7 cellular contexts compared by ENCODE assay signal in the genomic region with DNA sequence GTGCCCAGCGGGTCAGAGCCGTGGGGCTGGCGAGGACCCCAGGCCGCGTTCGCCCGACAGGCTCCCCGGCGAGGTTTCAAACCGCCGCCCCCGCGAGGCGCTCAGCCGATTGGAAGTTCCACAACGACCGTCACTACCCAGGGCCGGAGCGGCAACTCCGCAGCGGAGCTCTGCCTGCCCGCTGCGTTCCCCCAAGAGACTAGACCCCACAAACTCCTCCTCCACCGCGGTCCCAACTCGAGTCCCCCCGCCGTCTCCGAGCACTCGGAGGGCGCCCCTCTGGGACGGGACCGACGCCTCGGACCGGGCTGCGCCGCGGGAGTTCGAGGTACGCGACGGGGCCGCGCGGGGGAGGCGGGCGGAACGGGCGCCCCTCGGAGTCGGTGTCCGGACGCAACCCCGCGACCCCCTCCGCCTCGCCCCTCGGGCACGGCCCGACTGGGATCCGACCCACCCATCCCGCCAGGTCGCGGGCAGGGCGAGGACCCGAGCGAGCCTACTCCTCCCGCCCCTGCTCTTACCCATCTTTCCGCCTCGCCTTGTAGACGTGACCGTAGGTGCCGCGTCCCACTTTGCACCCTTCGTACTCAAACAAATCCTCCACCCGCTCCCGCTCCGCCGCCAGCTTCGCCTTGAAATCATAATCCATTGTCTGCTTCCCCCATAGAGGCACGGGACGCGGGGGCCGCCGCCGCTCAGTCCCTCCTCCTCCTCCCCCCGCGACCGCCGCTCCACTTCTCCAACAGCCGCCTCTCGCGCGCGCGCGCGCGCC. TPM values are rescaled to one million over a fixed set of nuclear protein-coding genes. Genes with fewer than 3 reads are reported as not detected.
A peak's percentile ranks its signal among the peaks of the same experiment; 100 is the strongest.
DNase-seq lines count a peak whose midpoint lies in the region; ATAC-seq and TF ChIP-seq lines count a peak whose summit lies in the region.

No MANE protein-coding gene starts in this region.

- H3K4me3 ChIP-seq in lung = peak overlapping the region; percentile 99

- DNase-seq in NCI-H2196 treated with DMSO at 0.1 percent for 48 hours (lab: John Stamatoyannopoulos, UW; ENCODE audit: unreplicated experiment) = peak; percentile 9
- peak; percentile 66 for DNase-seq in activated CD4-positive, alpha-beta memory T cell treated with anti-CD3 and anti-CD28 coated beads, Interleukin-2, amount 10 ng/mL, durations not matched to agents 7 days and 5 days
- DNase-seq in ecto neural progenitor cell (ENCODE audit: low spot score) = peak; percentile 77
- DNase-seq in lung (ENCODE audit: low spot score) = peak; percentile 54
- peak; percentile 28 to 60 (median 29) for DNase-seq in stimulated activated CD4-positive, alpha-beta T cell treated with anti-CD3 and anti-CD28 coated beads, TNF-alpha, amount 100 ng/mL, for 48 hours (ENCODE audit: low read depth in 3 of 3)

- peak overlapping the region; percentile 99 for H3K27ac Mint-ChIP-seq in activated CD4-positive, alpha-beta memory T cell treated with anti-CD3 and anti-CD28 coated beads, Interleukin-2, amount 10 ng/mL, durations not matched to agents 7 days and 5 days

- H3K36me3 ChIP-seq in lung (ENCODE audit: control insufficient read depth in 2 of 2, insufficient read depth in 2 of 2, low read length in 2 of 2) = no peaks in the 10 kb centered on the region

- peak; percentile 25 for TF ChIP-seq POLR2A in GM18505 (IDR thresholded peaks at IDR 0.05; ENCODE audit: borderline replicate concordance, extremely low read depth, insufficient read depth, insufficient read length)

- ATAC-seq in GM18505 (IDR thresholded peaks at IDR 0.05; ENCODE audit: unreplicated experiment) = peak; percentile 20
- peak; percentile 16 for ATAC-seq in HG02852 (IDR thresholded peaks at IDR 0.05; ENCODE audit: unreplicated experiment)
- ATAC-seq in lung (ENCODE audit: insufficient read depth, low FRiP score) = peak; percentile 8

- WGBS in lung, 2 donors = 0 to 1% methylated on average over 76 to 100 of the region's 100 CpGs

- H3K4me1 ChIP-seq in lung (ENCODE audit: control insufficient read depth in 2 of 2, insufficient read depth in 2 of 2, low read length in 2 of 2) = peaks cover 2 to 6% of the 10 kb centered on the region in 2 donors

- no peaks in the 10 kb centered on the region for H3K27me3 Mint-ChIP-seq in activated CD4-positive, alpha-beta memory T cell treated with anti-CD3 and anti-CD28 coated beads, Interleukin-2, amount 10 ng/mL, durations not matched to agents 7 days and 5 days

- POLR2A ChIA-PET in activated CD4-positive, alpha-beta memory T cell treated with anti-CD3 and anti-CD28 coated beads, Interleukin-2, amount 10 ng/mL, durations not matched to agents 7 days and 5 days (lab: Charles Lee) = interaction anchor here (0.6 to 14.8 kb wide), 49 partner anchors 7 to 1720 kb away, joined by 3 to 813 read pairs (median 4); partner anchors contain the start of genes AMD1, CDC40, CEP57L1 and GTF3C6

- H3K9me3 ChIP-seq in lung (ENCODE audit: control insufficient read depth in 2 of 2, insufficient read depth in 1 of 2, low read length in 1 of 2) = no peaks in the 10 kb centered on the region

- no peaks in the 10 kb centered on the region for H3K27me3 ChIP-seq in lung (ENCODE audit: control insufficient read depth, insufficient read depth)

- no peak for TF ChIP-seq CTCF in lung (IDR thresholded peaks at IDR 0.05; ENCODE audit: control extremely low read depth, extremely low read depth)

- H3K4me1 Mint-ChIP-seq in activated CD4-positive, alpha-beta memory T cell treated with anti-CD3 and anti-CD28 coated beads, Interleukin-2, amount 10 ng/mL, durations not matched to agents 7 days and 5 days = peaks cover 53% of the 10 kb centered on the region

- CTCF ChIA-PET in activated CD4-positive, alpha-beta memory T cell treated with anti-CD3 and anti-CD28 coated beads, Interleukin-2, amount 10 ng/mL, durations not matched to agents 7 days and 5 days (lab: Charles Lee) = interaction anchor here (0.9 to 4.5 kb wide), 13 partner anchors 9 to 444 kb away, joined by 3 to 56 read pairs (median 5); partner anchors contain the start of genes AMD1 and GTF3C6

- peaks cover 1% of the 10 kb centered on the region for H3K9me3 Mint-ChIP-seq in activated CD4-positive, alpha-beta memory T cell treated with anti-CD3 and anti-CD28 coated beads, Interleukin-2, amount 10 ng/mL, durations not matched to agents 7 days and 5 days

- H3K4me3 Mint-ChIP-seq in activated CD4-positive, alpha-beta memory T cell treated with anti-CD3 and anti-CD28 coated beads, Interleukin-2, amount 10 ng/mL, durations not matched to agents 7 days and 5 days = peak overlapping the region; percentile 100

- peaks cover 16% of the 10 kb centered on the region for H3K36me3 Mint-ChIP-seq in activated CD4-positive, alpha-beta memory T cell treated with anti-CD3 and anti-CD28 coated beads, Interleukin-2, amount 10 ng/mL, durations not matched to agents 7 days and 5 days (ENCODE audit: low read depth)

- peak overlapping the region; percentile 89 to 94 for H3K27ac ChIP-seq in lung (ENCODE audit: low read depth in 1 of 2, low read length in 1 of 2)

RNA-seq across cellular contexts. Expression of gene CDK19, which starts 0.6 kb away (rescaled TPM):
- 10 to 100 TPM; 30.8 to 33.2 TPM for total RNA-seq in activated CD4-positive, alpha-beta memory T cell treated with anti-CD3 and anti-CD28 coated beads, Interleukin-2, amount 10 ng/mL, durations not matched to agents 7 days and 5 days
- 10 to 100 TPM; 14.6 to 37.9 TPM for total RNA-seq in lung
- 1 to 10 TPM; 6.0 to 6.2 TPM for polyA plus RNA-seq in lung

RNA-seq across cellular contexts. Expression of gene AMD1, which starts 59.9 kb away (rescaled TPM):
- total RNA-seq in activated CD4-positive, alpha-beta memory T cell treated with anti-CD3 and anti-CD28 coated beads, Interleukin-2, amount 10 ng/mL, durations not matched to agents 7 days and 5 days = 10 to 100 TPM; 71.0 to 73.2 TPM
- total RNA-seq in lung = 10 to 100 TPM; 76.9 to 81.7 TPM
- polyA plus RNA-seq in lung = 10 to 100 TPM; 36.9 to 52.5 TPM

Comparison
In these comparisons a context has a peak if more than half of its experiments do, and no peak if none do; other contexts are left out.
1. Peak in every context shown above with its lines: DNase-seq, ATAC-seq, H3K4me3 ChIP-seq and H3K27ac ChIP-seq.
2. DNase-seq: peak in every context shown above with its lines; median percentile 77 in ecto neural progenitor cell; 66 in activated CD4-positive, alpha-beta memory T cell treated with anti-CD3 and anti-CD28 coated beads, Interleukin-2, amount 10 ng/mL, durations not matched to agents 7 days and 5 days; 54 in lung; 29 in stimulated activated CD4-positive, alpha-beta T cell treated with anti-CD3 and anti-CD28 coated beads, TNF-alpha, amount 100 ng/mL, for 48 hours; 9 in NCI-H2196 treated with DMSO at 0.1 percent for 48 hours.